In the genomic region with DNA sequence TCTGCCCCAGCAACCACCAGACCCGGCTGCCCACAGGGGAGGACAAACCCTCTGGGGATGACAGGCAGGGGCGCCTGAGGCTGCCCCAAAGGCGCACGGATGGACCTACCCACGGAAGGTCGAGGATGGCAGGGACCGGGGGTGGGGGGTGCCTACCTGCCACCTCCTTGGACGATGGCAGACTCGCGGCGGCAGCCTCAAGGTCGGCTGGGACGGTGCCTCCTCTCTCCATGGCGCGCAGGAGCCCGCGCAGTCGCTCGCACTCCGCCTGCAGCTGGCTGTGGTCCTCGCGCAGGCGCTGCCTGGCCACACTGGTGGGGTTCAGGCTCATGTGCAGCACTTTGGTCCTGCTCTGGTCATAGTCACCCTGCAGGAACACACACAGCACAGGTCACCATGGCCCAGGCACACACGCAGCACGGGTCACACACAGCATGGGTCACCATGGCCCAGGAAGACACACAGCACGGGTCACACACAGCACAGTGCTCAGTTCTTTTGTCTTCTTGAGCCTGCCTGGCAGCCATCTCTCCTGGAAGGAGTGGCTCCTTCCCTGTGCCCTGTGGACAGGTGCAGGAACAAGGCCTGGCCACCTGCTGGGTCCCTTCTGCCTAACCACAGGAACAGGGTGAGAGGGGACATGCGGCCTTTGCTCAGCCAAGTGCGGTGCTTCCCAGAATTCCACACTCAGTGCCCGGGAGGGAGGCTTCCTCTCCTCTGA, we compare ENCODE assay signal across 20 cellular contexts.
DNase-seq lines count a peak whose midpoint lies in the region; ATAC-seq and TF ChIP-seq lines count a peak whose summit lies in the region.
"Had no signal": no experiment of that assay in that cellular context is flagged by ENCODE, and none has a peak within 500 bp of the region (broad histone marks: within the 10 kb centered on the region; RNA-seq: fewer than 3 reads in every experiment).

No MANE protein-coding gene starts in this region.

- 89 to 91% methylated on average over 29 of the region's 29 CpGs for WGBS in aorta, 2 donors

- intact Hi-C loops in Right ventricle myocardium superior (cut with DNase I): no loop called here
- intact Hi-C loops in left ventricle myocardium inferior (cut with micrococcal nuclease): no loop called here
- intact Hi-C loops in aorta (cut with DNase I): no loop called here

- DNase-seq in Right ventricle myocardium superior (peak; percentile 26), right atrium auricular region (ENCODE audit: low spot score) (no peak), NCI-H345 treated with DMSO at 0.1 percent for 48 hours (lab: John Stamatoyannopoulos, UW; ENCODE audit: unreplicated experiment) (peak; percentile 10), left ventricle myocardium inferior (peak; percentile 8), aorta (peak; percentile 41 to 73)
- DNase-seq: activated B cell treated with CpG ODN at 0.5 μM for 24 hours; activated T-cell treated with anti-CD3 and anti-CD28 coated beads, Interleukin-2, amount 50 U/mL, for 72 hours; anterior cingulate cortex; BE2C; dermis blood vessel endothelial cell; H7; NCI-H1092 treated with DMSO at 0.1 percent for 48 hours; NCI-H2227 treated with DMSO at 0.1 percent for 48 hours; OCI-M1 had no signal

- no peak overlapping the region for H3K4me3 ChIP-seq in right atrium auricular region
- H3K4me3 ChIP-seq in left ventricle myocardium inferior: no peak overlapping the region
- no peak overlapping the region for H3K4me3 ChIP-seq in aorta (ENCODE audit: low read length in 2 of 2)
- H3K4me3 ChIP-seq: GM12878, skin epidermis had no signal

- H3K4me1 ChIP-seq in right atrium auricular region (peaks cover 0 to 5% of the 10 kb centered on the region in 2 donors), left ventricle myocardium inferior (peaks cover 26% of the 10 kb centered on the region), aorta (ENCODE audit: control insufficient read depth in 1 of 2, insufficient read depth in 2 of 2, low read length in 2 of 2) (no peaks in the 10 kb centered on the region)

- H3K9me3 ChIP-seq in right atrium auricular region: no peaks in the 10 kb centered on the region
- H3K9me3 ChIP-seq in left ventricle myocardium inferior (replicated peaks): no peaks in the 10 kb centered on the region
- H3K9me3 ChIP-seq in aorta (ENCODE audit: control insufficient read depth, low read length): no peaks in the 10 kb centered on the region
- H3K9me3 ChIP-seq: BE2C had no signal

- TF ChIP-seq CTCF in right atrium auricular region (IDR thresholded peaks at IDR 0.05) (no peak), left ventricle myocardium inferior (IDR thresholded peaks at IDR 0.05; ENCODE audit: borderline replicate concordance) (no peak)

- ATAC-seq in Right ventricle myocardium superior (ENCODE audit: poor library complexity) (no peak), aorta (ENCODE audit: low FRiP score) (no peak), GM18511 (IDR thresholded peaks at IDR 0.05; ENCODE audit: unreplicated experiment) (no peak), HG03565 (IDR thresholded peaks at IDR 0.05; ENCODE audit: unreplicated experiment) (no peak), HG03159 (IDR thresholded peaks at IDR 0.05; ENCODE audit: unreplicated experiment) (no peak)
- ATAC-seq: activated T-cell treated with anti-CD3 and anti-CD28 coated beads, Interleukin-2, amount 50 U/mL, for 72 hours; GM12878; stimulated activated memory B cell treated with anti-CD40 and anti-IgM and Interleukin-4, amounts not matched to agents 10 μg/mL and 1 μg/mL and 100 μg/mL, for 72 hours had no signal

- H3K36me3 ChIP-seq in right atrium auricular region (no peaks in the 10 kb centered on the region), left ventricle myocardium inferior (peaks cover 7% of the 10 kb centered on the region), aorta (ENCODE audit: control insufficient read depth in 1 of 2, insufficient read depth in 2 of 2, low read length in 1 of 2) (no peaks in the 10 kb centered on the region)
- H3K36me3 ChIP-seq: BE2C had no signal

- H3K27me3 ChIP-seq in right atrium auricular region (no peaks in the 10 kb centered on the region), left ventricle myocardium inferior (ENCODE audit: low read depth) (no peaks in the 10 kb centered on the region), aorta (ENCODE audit: control insufficient read depth in 1 of 2, insufficient read depth in 2 of 2, low read length in 1 of 2) (no peaks in the 10 kb centered on the region)
- H3K27me3 ChIP-seq: BE2C had no signal

- H3K27ac ChIP-seq in right atrium auricular region (no peak overlapping the region), left ventricle myocardium inferior (replicated peaks) (no peak overlapping the region), aorta (ENCODE audit: low read depth in 1 of 2, low read length in 2 of 2) (no peak overlapping the region)
- H3K27ac ChIP-seq: skin epidermis had no signal
